In genomic region chr1:87410771-87411170, GRCh38 we compare ENCODE assay signal across 11 cellular contexts.
A peak's percentile ranks its signal among the peaks of the same experiment; 100 is the strongest.
DNase-seq lines count a peak whose midpoint lies in the region; ATAC-seq, FAIRE-seq and TF ChIP-seq lines count a peak whose summit lies in the region.
"Had no signal": no experiment of that assay in that cellular context is flagged by ENCODE, and none has a peak within 500 bp of the region (broad histone marks: within the 10 kb centered on the region; RNA-seq: fewer than 3 reads in every experiment).

No MANE protein-coding gene starts in this region.

- H4K20me1 ChIP-seq in astrocyte (ENCODE audit: insufficient read depth, low read length): no peaks in the 10 kb centered on the region

- no peak overlapping the region for H4K12ac ChIP-seq in trophoblast cell (ENCODE audit: low read depth, low read length)

- no peak overlapping the region for H3K23ac ChIP-seq in trophoblast cell (ENCODE audit: low read length)

- no peaks in the 10 kb centered on the region for H3K27me3 Mint-ChIP-seq in astrocyte (ENCODE audit: low read depth, unreplicated experiment)
- H3K27me3 Mint-ChIP-seq: stimulated activated naive B cell treated with anti-CD40 and anti-IgM and Interleukin-4, amounts not matched to agents 10 μg/mL and 1 μg/mL and 100 μg/mL, for 72 hours had no signal

- H2BK120ac ChIP-seq in trophoblast cell (ENCODE audit: insufficient read depth, low read length, poor library complexity): no peak overlapping the region

- H3K79me2 ChIP-seq in astrocyte (ENCODE audit: insufficient read depth, low read length): no peaks in the 10 kb centered on the region
- H3K79me2 ChIP-seq in trophoblast cell (ENCODE audit: control insufficient read depth, insufficient read depth, low read length, poor library complexity): no peaks in the 10 kb centered on the region

- no peaks in the 10 kb centered on the region for H3K79me1 ChIP-seq in trophoblast cell (ENCODE audit: low read length)

- peaks cover 4% of the 10 kb centered on the region for H3K4me1 Mint-ChIP-seq in astrocyte (ENCODE audit: low read depth, unreplicated experiment)
- H3K4me1 Mint-ChIP-seq: stimulated activated naive B cell treated with anti-CD40 and anti-IgM and Interleukin-4, amounts not matched to agents 10 μg/mL and 1 μg/mL and 100 μg/mL, for 72 hours had no signal

- no peak for ATAC-seq in esophagus mucosa
- ATAC-seq: left lung; stimulated activated naive B cell treated with anti-CD40 and anti-IgM and Interleukin-4, amounts not matched to agents 10 μg/mL and 1 μg/mL and 100 μg/mL, for 72 hours had no signal

- H4K91ac ChIP-seq in trophoblast cell (ENCODE audit: low read depth, low read length): no peak overlapping the region

- H3K36me3 ChIP-seq in astrocyte (ENCODE audit: insufficient read depth, low read length): no peaks in the 10 kb centered on the region
- no peaks in the 10 kb centered on the region for H3K36me3 ChIP-seq in trophoblast cell (ENCODE audit: control insufficient read depth in 1 of 2, insufficient read depth in 2 of 2, low read length in 2 of 2)
- H3K36me3 ChIP-seq: left lung had no signal

- H3K14ac ChIP-seq in trophoblast cell (ENCODE audit: low read length): no peak overlapping the region

- H3K4ac ChIP-seq in trophoblast cell (ENCODE audit: low read depth, low read length): no peak overlapping the region

- H3K4me3 Mint-ChIP-seq in astrocyte (ENCODE audit: unreplicated experiment): no peak overlapping the region
- H3K4me3 Mint-ChIP-seq: stimulated activated naive B cell treated with anti-CD40 and anti-IgM and Interleukin-4, amounts not matched to agents 10 μg/mL and 1 μg/mL and 100 μg/mL, for 72 hours had no signal

- peak overlapping the region; percentile 52 for H2BK12ac ChIP-seq in trophoblast cell (ENCODE audit: low read length)

- no peaks in the 10 kb centered on the region for H3K36me3 Mint-ChIP-seq in astrocyte (ENCODE audit: low read depth, unreplicated experiment)
- H3K36me3 Mint-ChIP-seq: stimulated activated naive B cell treated with anti-CD40 and anti-IgM and Interleukin-4, amounts not matched to agents 10 μg/mL and 1 μg/mL and 100 μg/mL, for 72 hours had no signal

- H3K27ac ChIP-seq in astrocyte (ENCODE audit: low read depth, low read length) (no peak overlapping the region), trophoblast cell (ENCODE audit: low read depth, low read length) (no peak overlapping the region)
- H3K27ac ChIP-seq: left lung had no signal

- no peak overlapping the region for H3K18ac ChIP-seq in trophoblast cell (ENCODE audit: low read length)

- H2AFZ ChIP-seq in astrocyte (ENCODE audit: low read depth, low read length) (no peak overlapping the region), trophoblast cell (ENCODE audit: insufficient read depth, low read length, poor library complexity) (no peak overlapping the region)

- no peak overlapping the region for H4K8ac ChIP-seq in trophoblast cell (ENCODE audit: low read depth, low read length)

- H3K27me3 ChIP-seq in astrocyte (ENCODE audit: insufficient read depth, low read length): no peaks in the 10 kb centered on the region
- H3K27me3 ChIP-seq in trophoblast cell (ENCODE audit: insufficient read depth, low read length): no peaks in the 10 kb centered on the region
- H3K27me3 ChIP-seq: left lung had no signal

- peak overlapping the region; percentile 58 for H3K27ac Mint-ChIP-seq in astrocyte (ENCODE audit: unreplicated experiment)
- H3K27ac Mint-ChIP-seq: stimulated activated naive B cell treated with anti-CD40 and anti-IgM and Interleukin-4, amounts not matched to agents 10 μg/mL and 1 μg/mL and 100 μg/mL, for 72 hours had no signal

- no peaks in the 10 kb centered on the region for H3K9me3 ChIP-seq in astrocyte (ENCODE audit: insufficient read depth, low read depth, low read length)
- no peaks in the 10 kb centered on the region for H3K9me3 ChIP-seq in trophoblast cell (ENCODE audit: insufficient read depth, low read depth, low read length)
- H3K9me3 ChIP-seq: left lung had no signal

- H3K9ac ChIP-seq in astrocyte (ENCODE audit: low read length): no peak overlapping the region
- no peak overlapping the region for H3K9ac ChIP-seq in trophoblast cell (ENCODE audit: low read length)

- H3K4me2 ChIP-seq in astrocyte (ENCODE audit: low read length) (no peak overlapping the region), trophoblast cell (ENCODE audit: low read length) (no peak overlapping the region)

- no peak overlapping the region for H3K4me3 ChIP-seq in astrocyte (ENCODE audit: insufficient read depth, low read depth, low read length)
- H3K4me3 ChIP-seq in trophoblast cell (ENCODE audit: low read depth, low read length): no peak overlapping the region
- H3K4me3 ChIP-seq: left lung had no signal

- peaks cover 3% of the 10 kb centered on the region for H3K9me3 Mint-ChIP-seq in astrocyte (ENCODE audit: unreplicated experiment)

- no peak for FAIRE-seq in astrocyte (lab: Jason Lieb, UNC)

- no peak overlapping the region for H2BK5ac ChIP-seq in trophoblast cell (ENCODE audit: low read depth, low read length, poor library complexity)

- DNase-seq in EL (peak; percentile 10), NCI-H2029 (lab: John Stamatoyannopoulos, UW) (peak; percentile 87), astrocyte (ENCODE audit: low read depth) (no peak), trophoblast cell (no peak), NCI-H1694 (lab: John Stamatoyannopoulos, UW) (no peak), GF-D8 (lab: John Stamatoyannopoulos, UW) (no peak)
- no peak for DNase-seq in stimulated activated naive CD4-positive, alpha-beta T cell treated with Interleukin-2 at 50 U/mL for 16 hours (lab: John Stamatoyannopoulos, UW)
- DNase-seq: activated naive CD4-positive, alpha-beta T cell treated with Interleukin-2 at 50 U/mL for 16 hours; stimulated activated naive B cell treated with anti-CD40 and anti-IgM and Interleukin-4, amounts not matched to agents 10 μg/mL and 1 μg/mL and 100 μg/mL, for 72 hours had no signal

- H2AK5ac ChIP-seq in trophoblast cell (ENCODE audit: low read length): no peak overlapping the region

- WGBS in trophoblast cell (ENCODE audit: extremely low coverage, insufficient coverage, insufficient read length): no CpG with 5 or more reads among the region's 1 CpG

- no peak for TF ChIP-seq CTCF in astrocyte (IDR thresholded peaks at IDR 0.05; ENCODE audit: insufficient read depth, low read depth, low read length)

- H3K4me1 ChIP-seq in astrocyte (ENCODE audit: insufficient read depth, low read length): no peaks in the 10 kb centered on the region
- peaks cover 2 to 5% of the 10 kb centered on the region in 2 experiments for H3K4me1 ChIP-seq in trophoblast cell (ENCODE audit: control insufficient read depth in 1 of 2, insufficient read depth in 2 of 2, low read length in 2 of 2)
- H3K4me1 ChIP-seq: left lung had no signal

Comparison
In these comparisons a context has a peak if more than half of its experiments do, and no peak if none do; other contexts are left out.
1. DNase-seq: peak in EL (single experiment) and NCI-H2029 (single experiment); none in astrocyte (single experiment), trophoblast cell (0 of 2), NCI-H1694 (single experiment), stimulated activated naive CD4-positive, alpha-beta T cell treated with Interleukin-2 at 50 U/mL for 16 hours (single experiment) and GF-D8 (single experiment).